ENCODE assay signal across 8 cellular contexts in genomic region chr16:81745704-81746558, GRCh38. TPM values are rescaled to one million over a fixed set of nuclear protein-coding genes. Genes with fewer than 3 reads are reported as not detected.
DNase-seq lines count a peak whose midpoint lies in the region; TF ChIP-seq lines count a peak whose summit lies in the region.

No MANE protein-coding gene starts in this region.

- intact Hi-C loops in lower leg skin (cut with DNase I; ENCODE audit: low total_unique reads): no loop called here

- H3K4me3 ChIP-seq in H7 (ENCODE audit: insufficient read depth, low read depth, low read length) (peak overlapping the region; percentile 34), NB4 (ENCODE audit: low read depth, low read length) (peak overlapping the region; percentile 61), lower leg skin (ENCODE audit: low read depth, poor library complexity, severe bottlenecking) (no peak overlapping the region)

- 26 to 31% methylated on average over 25 to 33 of the region's 33 CpGs for WGBS in lower leg skin, 2 donors

- peak; percentile 65 for TF ChIP-seq POLR2A in NB4 (IDR thresholded peaks at IDR 0.05; ENCODE audit: extremely low read depth, insufficient read length)
- TF ChIP-seq POLR2A in lower leg skin (IDR thresholded peaks at IDR 0.05): no peak

- no peaks in the 10 kb centered on the region; the same call in 1 of the 2 replicates for H3K27me3 ChIP-seq in H7 (ENCODE audit: control insufficient read depth, insufficient read depth, low read length)

- no peak for TF ChIP-seq CTCF in NB4 (IDR thresholded peaks at IDR 0.05; ENCODE audit: low read depth, low read length)
- no peak for TF ChIP-seq CTCF in lower leg skin (IDR thresholded peaks at IDR 0.05)

- DNase-seq in GDM1 (lab: John Stamatoyannopoulos, UW) (peak; percentile 3), H7 (peak; percentile 82), NB4 (ENCODE audit: low read depth) (peak; percentile 80), dermis blood vessel endothelial cell (peak; percentile 70), lower leg skin (ENCODE audit: low spot score in 2 of 2) (peak; percentile 61 to 93), RKO (ENCODE audit: low spot score) (no peak)
- peak; percentile 68 for DNase-seq in activated CD4-positive, alpha-beta T cell treated with anti-CD3 and anti-CD28 coated beads, Interleukin-2, amount 50 U/mL, for 1 hour
- DNase-seq in stimulated activated CD4-positive, alpha-beta T cell treated with anti-CD3 and anti-CD28 coated beads, Interleukin-4, amount 100 ng/mL, for 48 hours (ENCODE audit: low read depth in 2 of 2): peak; percentile 63 to 65

- no peaks in the 10 kb centered on the region for H3K36me3 ChIP-seq in H7 (replicated peaks; ENCODE audit: control insufficient read depth, insufficient read depth, low read length)

RNA-seq across cellular contexts. Expression of gene PLCG2, which starts 33.2 kb away (rescaled TPM):
- 2.5 and 2.7 TPM in 2 replicates for total RNA-seq in H7 (2014; rRNA removed; shearing (Covaris generic))
- total RNA-seq in dermis blood vessel endothelial cell (23.2 and 23.5 TPM in 2 replicates), lower leg skin (10 to 100 TPM in 2 of 4 donors, 1 to 10 TPM in 2; 7.0 to 14.1 (median 10.2) TPM)
